In the genomic region with DNA sequence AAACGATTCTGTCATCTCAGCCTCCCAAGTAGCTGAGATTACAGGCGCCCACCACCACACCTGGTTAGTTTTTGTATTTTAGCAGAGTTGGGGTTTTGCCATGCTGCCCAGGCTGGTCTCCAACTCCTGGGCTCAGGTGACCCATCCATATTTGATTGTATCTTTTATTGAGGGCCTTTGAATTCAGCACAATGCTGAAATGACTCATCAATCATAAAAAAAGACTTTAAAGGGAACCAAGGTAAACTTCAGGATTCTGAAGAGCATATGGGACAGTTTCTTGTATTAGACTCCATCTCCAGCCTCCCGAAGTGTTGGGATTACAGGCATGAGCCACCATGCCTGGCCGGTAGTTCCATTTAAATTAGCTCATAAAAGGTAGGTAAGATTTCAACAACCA, we compare ENCODE assay signal across 3 cellular contexts.
"Had no signal": no experiment of that assay in that cellular context is flagged by ENCODE, and none has a peak within 500 bp of the region (broad histone marks: within the 10 kb centered on the region; RNA-seq: fewer than 3 reads in every experiment).

No MANE protein-coding gene starts in this region.

- H3K4me3 ChIP-seq: GM12878 had no signal

- ATAC-seq: GM12878 had no signal

- DNase-seq: GDM1, GF-D8 had no signal
